In the genomic region with DNA sequence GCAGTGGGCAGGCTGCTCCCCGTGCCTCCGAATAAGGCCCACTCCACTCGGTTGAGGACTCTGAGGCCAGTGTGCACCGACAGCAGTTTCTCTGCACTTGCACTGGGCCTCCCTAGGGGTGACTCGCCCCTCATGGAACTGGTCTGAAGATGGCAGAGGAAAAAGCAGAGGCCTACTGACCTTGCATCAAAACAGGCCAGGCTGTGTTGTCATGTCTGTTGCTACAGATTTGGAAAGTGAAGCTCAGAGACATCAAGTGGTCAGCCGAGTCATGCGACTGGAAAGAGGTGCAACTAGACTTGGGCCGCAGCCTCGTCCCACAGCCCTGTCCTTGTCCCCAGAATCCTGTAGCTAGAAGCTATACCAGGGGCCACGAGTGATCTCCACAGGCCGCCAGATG, we compare ENCODE assay signal across 15 cellular contexts.
DNase-seq lines count a peak whose midpoint lies in the region; FAIRE-seq and TF ChIP-seq lines count a peak whose summit lies in the region.
"Had no signal": no experiment of that assay in that cellular context is flagged by ENCODE, and none has a peak within 500 bp of the region (broad histone marks: within the 10 kb centered on the region; RNA-seq: fewer than 3 reads in every experiment).

No MANE protein-coding gene starts in this region.

- no peak overlapping the region for H4K91ac ChIP-seq in H1 (replicated peaks; ENCODE audit: insufficient read length, low read length)

- CTCF ChIA-PET in H1 (lab: Charles Lee; ENCODE audit: partially characterized antibody): interaction anchor here (0.6 to 2.3 kb wide), 4 partner anchors 11 to 334 kb away, joined by 3 to 6 read pairs (median 4); no protein-coding TSS in a partner anchor

- H3K9me3 Mint-ChIP-seq in neural crest cell: no peaks in the 10 kb centered on the region
- H3K9me3 Mint-ChIP-seq: CD4-positive, alpha-beta memory T cell had no signal

- no peak for TF ChIP-seq POLR2A in H1 (IDR thresholded peaks at IDR 0.05; ENCODE audit: control extremely low read depth in 1 of 2, low read depth in 2 of 2, low read length in 2 of 2)
- TF ChIP-seq POLR2A in esophagus squamous epithelium (IDR thresholded peaks at IDR 0.05): no peak

- H3K4me1 Mint-ChIP-seq in neural crest cell: peaks cover 28% of the 10 kb centered on the region

- no peak overlapping the region for H3K4ac ChIP-seq in H1 (replicated peaks; ENCODE audit: insufficient read length, low read depth, low read length)

- H3K27me3 ChIP-seq in H1 (replicated peaks in 1 of 4; ENCODE audit: control insufficient read depth in 3 of 4, extremely low read depth in 1 of 4, insufficient read depth in 3 of 4, low read length in 3 of 4) (no peaks in the 10 kb centered on the region), smooth muscle cell (ENCODE audit: low read depth) (no peaks in the 10 kb centered on the region), esophagus squamous epithelium (no peaks in the 10 kb centered on the region)
- H3K27me3 ChIP-seq: BE2C had no signal

- H3K4me2 ChIP-seq in H1 (ENCODE audit: insufficient read depth in 1 of 2, low read depth in 2 of 2, low read length in 2 of 2) (no peak overlapping the region), smooth muscle cell (no peak overlapping the region)
- H3K4me2 ChIP-seq: A549 had no signal

- FAIRE-seq in H1 (lab: Jason Lieb, UNC): no peak
- FAIRE-seq: A549, GM12891 had no signal

- peak overlapping the region; percentile 30 for H3K27ac Mint-ChIP-seq in neural crest cell (ENCODE audit: unreplicated experiment)
- H3K27ac Mint-ChIP-seq: CD4-positive, alpha-beta memory T cell had no signal

- H3F3A ChIP-seq in smooth muscle cell (ENCODE audit: low read depth): no peaks in the 10 kb centered on the region

- no peak overlapping the region for H3K18ac ChIP-seq in H1 (ENCODE audit: extremely low read depth, low read length)

- H3K36me3 Mint-ChIP-seq in neural crest cell (ENCODE audit: low read depth): peaks cover 2% of the 10 kb centered on the region

- H3K4me3 ChIP-seq in H1 (ENCODE audit: extremely low read depth in 1 of 4, insufficient read depth in 2 of 4, low read depth in 3 of 4, low read length in 4 of 4) (no peak overlapping the region), smooth muscle cell (no peak overlapping the region), esophagus squamous epithelium (no peak overlapping the region)
- H3K4me3 ChIP-seq: A549 had no signal

- no peak overlapping the region for H4K8ac ChIP-seq in H1 (ENCODE audit: extremely low read depth, insufficient read depth, low read length)

- H3K79me1 ChIP-seq in H1 (ENCODE audit: low read depth, low read length): no peaks in the 10 kb centered on the region

- TF ChIP-seq RAD21 in H1 (IDR thresholded peaks at IDR 0.05 in 1 of 2, conservative IDR thresholded peaks at IDR 0.05 in 1 of 2; ENCODE audit: low read depth in 2 of 2, low read length in 2 of 2): no peak

- no peak overlapping the region for H3K23ac ChIP-seq in H1 (ENCODE audit: insufficient read length)

- H2BK5ac ChIP-seq in H1 (ENCODE audit: low read depth, low read length): peak overlapping the region; percentile 22; the same call in 1 of the 2 replicates

- no peaks in the 10 kb centered on the region for H3K27me3 Mint-ChIP-seq in neural crest cell (ENCODE audit: low read depth)
- H3K27me3 Mint-ChIP-seq: CD4-positive, alpha-beta memory T cell had no signal

- no peak overlapping the region for H3K27ac ChIP-seq in H1 (ENCODE audit: low read depth, low read length)
- peak overlapping the region; percentile 75 for H3K27ac ChIP-seq in smooth muscle cell (ENCODE audit: low read depth)
- H3K27ac ChIP-seq in esophagus squamous epithelium: no peak overlapping the region
- H3K27ac ChIP-seq: A549, C4-2B, HL-60 had no signal

- H2BK15ac ChIP-seq in H1 (ENCODE audit: low read length): no peak overlapping the region

- TF ChIP-seq CTCF in H1 (IDR thresholded peaks at IDR 0.05; ENCODE audit: control extremely low read depth in 1 of 3, insufficient read depth in 1 of 3, low read depth in 1 of 3, low read length in 3 of 3) (no peak), neural crest cell (conservative IDR thresholded peaks at IDR 0.05) (no peak), smooth muscle cell (IDR thresholded peaks at IDR 0.05; ENCODE audit: borderline replicate concordance, insufficient read depth, poor library complexity, severe bottlenecking) (no peak), esophagus squamous epithelium (IDR thresholded peaks at IDR 0.05) (no peak)

- H3K9me3 ChIP-seq in H1 (ENCODE audit: insufficient read depth in 2 of 2, low read depth in 1 of 2, low read length in 1 of 2): no peaks in the 10 kb centered on the region
- no peaks in the 10 kb centered on the region for H3K9me3 ChIP-seq in smooth muscle cell (replicated peaks; ENCODE audit: low read depth)
- H3K9me3 ChIP-seq in esophagus squamous epithelium: no peaks in the 10 kb centered on the region
- H3K9me3 ChIP-seq: A549, BE2C had no signal

- POLR2A ChIA-PET in H1 (lab: Charles Lee; ENCODE audit: partially characterized antibody): no interaction called here

- H3K36me3 ChIP-seq in H1 (ENCODE audit: control insufficient read depth in 2 of 4, insufficient read depth in 4 of 4, low read length in 3 of 4): no peaks in the 10 kb centered on the region
- no peaks in the 10 kb centered on the region for H3K36me3 ChIP-seq in smooth muscle cell (ENCODE audit: low read depth)
- H3K36me3 ChIP-seq in esophagus squamous epithelium: peaks cover 0 to 59% (median 3%) of the 10 kb centered on the region in 3 donors

- DNase-seq in H1 (ENCODE audit: low read depth in 1 of 2, low spot score in 2 of 2): no peak
- no peak for DNase-seq in neural crest cell (ENCODE audit: low read depth, low spot score)
- DNase-seq in smooth muscle cell (lab: John Stamatoyannopoulos, UW; ENCODE audit: unreplicated experiment): no peak
- DNase-seq in esophagus squamous epithelium (lab: John Stamatoyannopoulos, UW): no peak
- no peak for DNase-seq in HuH-7.5 (ENCODE audit: low spot score)
- DNase-seq in activated CD8-positive, alpha-beta memory T cell treated with anti-CD3 and anti-CD28 coated beads for 24 hours: no peak
- DNase-seq: BE2C; CD4-positive, alpha-beta memory T cell; DMS79; GOT3; IMR-90 had no signal

- TF ChIP-seq EP300 in H1 (IDR thresholded peaks at IDR 0.05; ENCODE audit: borderline replicate concordance in 1 of 2, low read depth in 2 of 2, low read length in 2 of 2): no peak

- no peaks in the 10 kb centered on the region for H3K4me1 ChIP-seq in H1 (replicated peaks in 1 of 4; ENCODE audit: control insufficient read depth in 3 of 4, insufficient read depth in 4 of 4, low read length in 3 of 4)
- H3K4me1 ChIP-seq in smooth muscle cell (ENCODE audit: low read depth): peaks cover 5% of the 10 kb centered on the region
- H3K4me1 ChIP-seq in esophagus squamous epithelium: peaks cover 7 to 53% (median 26%) of the 10 kb centered on the region in 3 donors
- H3K4me1 ChIP-seq: A549 had no signal

- H3K14ac ChIP-seq in H1 (ENCODE audit: insufficient read length): no peak overlapping the region

- H4K20me1 ChIP-seq in H1 (replicated peaks in 1 of 2; ENCODE audit: control insufficient read depth in 1 of 2, insufficient read depth in 2 of 2, low read length in 2 of 2) (no peaks in the 10 kb centered on the region), smooth muscle cell (ENCODE audit: low read depth) (no peaks in the 10 kb centered on the region)

- H3K9ac ChIP-seq in H1 (replicated peaks in 1 of 4; ENCODE audit: extremely low read depth in 1 of 4, low read depth in 3 of 4, low read length in 3 of 4): no peak overlapping the region
- H3K9ac ChIP-seq in smooth muscle cell (ENCODE audit: low read depth): no peak overlapping the region

- H3K79me2 ChIP-seq in H1 (ENCODE audit: control insufficient read depth in 1 of 2, insufficient read depth in 2 of 2, low read length in 2 of 2) (no peaks in the 10 kb centered on the region), smooth muscle cell (ENCODE audit: low read depth) (no peaks in the 10 kb centered on the region)

- no peak overlapping the region for H2BK12ac ChIP-seq in H1 (ENCODE audit: low read depth, low read length)

- 94% methylated on average over 11 of the region's 11 CpGs; no CpG with 5 or more reads in 1 of the 2 experiments for WGBS in H1 (ENCODE audit: extremely low coverage in 1 of 2, insufficient coverage in 1 of 2, insufficient read length in 1 of 2, insufficient replicate concordance in 2 of 2, low coverage in 1 of 2, low lambda C conversion rate in 2 of 2, missing lambda C conversion rate in 1 of 2), 2 experiments
- WGBS in smooth muscle cell (ENCODE audit: low lambda C conversion rate): 94% methylated on average over 11 of the region's 11 CpGs
- 100% methylated on average over 5 of the region's 11 CpGs; no CpG with 5 or more reads in 1 of the 2 donors for WGBS in esophagus squamous epithelium, 2 donors

- no peak overlapping the region for H2BK20ac ChIP-seq in H1 (ENCODE audit: low read length)

- H4K5ac ChIP-seq in H1 (ENCODE audit: insufficient read length, low read depth, low read length): no peak overlapping the region

- no peak overlapping the region for H2AK5ac ChIP-seq in H1 (ENCODE audit: low read depth, low read length)

- no peak overlapping the region for H3K56ac ChIP-seq in H1 (replicated peaks; ENCODE audit: insufficient read length, low read depth, low read length)

- intact Hi-C loops in esophagus squamous epithelium (cut with DNase I): loop anchor here (10.0 kb wide), 1 partner anchor 260 kb away; no protein-coding TSS in a partner anchor

- H3K23me2 ChIP-seq in H1 (ENCODE audit: low read depth, low read length): no peaks in the 10 kb centered on the region

- no peak overlapping the region for H3K4me3 Mint-ChIP-seq in neural crest cell
- H3K4me3 Mint-ChIP-seq: CD4-positive, alpha-beta memory T cell had no signal

- H2AFZ ChIP-seq in H1 (ENCODE audit: low read length): no peak overlapping the region
- no peak overlapping the region for H2AFZ ChIP-seq in smooth muscle cell (ENCODE audit: low read depth)

- no peak overlapping the region for H2BK120ac ChIP-seq in H1 (replicated peaks; ENCODE audit: low read depth, low read length)

TF ChIP-seq in H1, 55 proteins besides CTCF, POLR2A, EP300 and RAD21 (continues in another document):
- no peak for TF ChIP-seq GTF2F1 (IDR thresholded peaks at IDR 0.05; ENCODE audit: borderline replicate concordance, low read depth, low read length)
- TF ChIP-seq HDAC6 (IDR thresholded peaks at IDR 0.05; ENCODE audit: low read depth, low read length): no peak
- no peak for TF ChIP-seq BACH1 (IDR thresholded peaks at IDR 0.05; ENCODE audit: low read length)
- TF ChIP-seq POU5F1 (IDR thresholded peaks at IDR 0.05; ENCODE audit: low read depth, low read length): no peak
- TF ChIP-seq BRCA1 (IDR thresholded peaks at IDR 0.05; ENCODE audit: low read depth, low read length): no peak
- TF ChIP-seq TEAD4 (IDR thresholded peaks at IDR 0.05; ENCODE audit: low read depth, low read length): no peak
- TF ChIP-seq SRF (IDR thresholded peaks at IDR 0.05; ENCODE audit: low read depth, low read length): no peak
- TF ChIP-seq MAFK (IDR thresholded peaks at IDR 0.05; ENCODE audit: low read depth, low read length): no peak
- no peak for TF ChIP-seq HDAC2 (IDR thresholded peaks at IDR 0.05; ENCODE audit: borderline replicate concordance in 1 of 2, low read depth in 2 of 2, low read length in 2 of 2)
- TF ChIP-seq SP2 (IDR thresholded peaks at IDR 0.05; ENCODE audit: low read length): no peak
- TF ChIP-seq JUND (IDR thresholded peaks at IDR 0.05; ENCODE audit: low read length): no peak
